ENCODE assay signal across 8 cellular contexts in the genomic region with DNA sequence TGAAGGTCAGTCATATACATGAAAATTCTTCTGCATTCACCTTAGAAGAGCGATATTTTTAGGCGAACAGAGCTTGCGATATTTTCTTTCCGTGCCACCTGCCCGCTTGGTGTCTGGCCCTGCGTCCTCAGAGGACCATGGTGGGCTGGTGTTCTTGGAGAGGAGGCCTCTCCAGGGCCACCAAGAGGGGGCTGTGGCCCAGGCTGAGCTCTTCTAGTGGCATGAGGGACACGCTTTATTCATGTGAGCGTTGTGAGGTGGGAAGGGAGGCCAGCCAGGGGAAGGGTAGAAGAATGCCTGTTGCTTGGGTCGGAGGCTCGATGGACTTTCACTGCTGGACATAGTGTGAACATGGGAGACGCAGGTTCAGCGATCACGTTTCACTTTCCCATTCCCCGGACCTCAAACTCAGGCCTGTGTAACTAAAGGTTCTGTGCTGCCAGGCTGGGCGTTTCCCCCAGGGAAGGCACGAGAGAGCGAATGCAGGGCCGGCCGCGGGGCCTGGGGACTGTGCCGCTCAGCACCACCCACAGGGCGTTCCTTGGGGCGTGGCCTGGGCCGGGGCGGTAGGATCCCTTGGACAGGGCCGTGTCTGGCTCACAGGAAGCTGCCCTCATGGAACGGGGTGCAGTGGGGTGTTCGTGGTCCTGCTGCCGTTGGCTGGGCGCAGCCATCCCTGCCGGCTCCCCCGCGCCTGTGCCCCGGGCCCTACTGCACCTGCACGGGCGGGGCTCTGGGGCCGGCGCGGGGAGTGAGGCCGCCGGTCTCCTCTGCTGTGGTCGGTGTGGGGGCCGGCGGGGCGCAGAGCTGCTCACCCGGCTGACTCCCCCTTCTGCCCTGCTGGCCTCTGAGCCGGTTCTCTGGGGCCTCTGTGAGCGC. TPM values are rescaled to one million over a fixed set of nuclear protein-coding genes. Genes with fewer than 3 reads are reported as not detected.
A peak's percentile ranks its signal among the peaks of the same experiment; 100 is the strongest.
DNase-seq lines count a peak whose midpoint lies in the region; ATAC-seq and TF ChIP-seq lines count a peak whose summit lies in the region.

No MANE protein-coding gene starts in this region.

- peak overlapping the region; percentile 51 for H3K4me3 ChIP-seq in choroid plexus epithelial cell (ENCODE audit: low read depth, low read length)

- DNase-seq in NCI-H187 (lab: John Stamatoyannopoulos, UW) (peak; percentile 61 to 77), NCI-H187 treated with DMSO at 0.1 percent for 48 hours (lab: John Stamatoyannopoulos, UW) (no peak), NCI-H2171 treated with DMSO at 0.1 percent for 48 hours (lab: John Stamatoyannopoulos, UW) (peak; percentile 83), choroid plexus epithelial cell (ENCODE audit: low read depth) (peak; percentile 31), left lobe of liver (ENCODE audit: low spot score) (peak; percentile 95)
- DNase-seq in activated CD4-positive, alpha-beta T cell treated with anti-CD3 and anti-CD28 coated beads for 24 hours (ENCODE audit: low read depth in 2 of 2): peak; percentile 70 to 86
- peak; percentile 64 for DNase-seq in stimulated activated CD4-positive, alpha-beta T cell treated with anti-CD3 and anti-CD28 coated beads, Interleukin-2, amount 100 ng/mL, for 4 hours (ENCODE audit: low read depth)

- ATAC-seq in HG02973 (IDR thresholded peaks at IDR 0.05; ENCODE audit: unreplicated experiment) (peak; percentile 85), left lobe of liver (peak; percentile 95)

- TF ChIP-seq CTCF in choroid plexus epithelial cell (conservative IDR thresholded peaks at IDR 0.05; ENCODE audit: low read depth, low read length): no peak

RNA-seq across cellular contexts. Expression of gene CLPTM1L, which starts 40.7 kb away (rescaled TPM):
- total RNA-seq in left lobe of liver: 147 TPM

RNA-seq across cellular contexts. Expression of gene SLC6A3, which starts 59.6 kb away (rescaled TPM):
- total RNA-seq in left lobe of liver: not detected
